19 cellular contexts compared by ENCODE assay signal in genomic region chr9:135983745-135984710, GRCh38.
"Had no signal": no experiment of that assay in that cellular context is flagged by ENCODE, and none has a peak within 500 bp of the region (broad histone marks: within the 10 kb centered on the region; RNA-seq: fewer than 3 reads in every experiment).

No MANE protein-coding gene starts in this region.

- DNase-seq: activated CD4-positive, alpha-beta T cell treated with anti-CD3 and anti-CD28 coated beads, Interleukin-2, amount 50 U/mL, for 1 hour; activated CD4-positive, CD25-positive, alpha-beta regulatory T cell treated with anti-CD3 and anti-CD28 coated beads, Interleukin-2, amount 50 U/mL, for 72 hours; activated CD8-positive, alpha-beta memory T cell treated with anti-CD3 and anti-CD28 coated beads, Interleukin-2, amount 50 U/mL, for 4 hours; activated naive CD4-positive, alpha-beta T cell treated with anti-CD3 and anti-CD28 coated beads for 36 hours; activated T-cell treated with anti-CD3 and anti-CD28 coated beads, Interleukin-2, amount 50 U/mL, for 4 hours; aorta; cerebellar nuclear complex; cortex of kidney; effector CD4-positive, alpha-beta T cell; heart left ventricle; left ventricle myocardium inferior; naive B cell; stimulated activated naive CD8-positive, alpha-beta T cell treated with anti-CD3 and anti-CD28 coated beads, Interleukin-15, Interleukin-2, amounts not matched to agents 100 U/mL and 50 U/mL, for 24 hours; transverse colon; uterus had no signal

- H3K4me3 ChIP-seq: gastroesophageal sphincter, heart left ventricle, left ventricle myocardium inferior, prostate gland, right atrium auricular region, suprapubic skin, transverse colon, uterus had no signal

- H3K27ac ChIP-seq: gastroesophageal sphincter, heart left ventricle, left ventricle myocardium inferior, prostate gland, right atrium auricular region, suprapubic skin, transverse colon, uterus had no signal

- H3K9me3 ChIP-seq: gastroesophageal sphincter, heart left ventricle, left ventricle myocardium inferior, prostate gland, right atrium auricular region, suprapubic skin, transverse colon, uterus had no signal

- H3K27me3 ChIP-seq: right atrium auricular region, uterus had no signal

- H3K4me1 ChIP-seq: prostate gland, uterus had no signal

- ATAC-seq: activated T-cell treated with anti-CD3 and anti-CD28 coated beads, Interleukin-2, amount 50 U/mL, for 4 hours; gastroesophageal sphincter; heart left ventricle; stimulated activated naive CD8-positive, alpha-beta T cell treated with anti-CD3 and anti-CD28 coated beads, Interleukin-15, Interleukin-2, amounts not matched to agents 100 U/mL and 50 U/mL, for 24 hours had no signal

- H3K36me3 ChIP-seq: gastroesophageal sphincter, heart left ventricle, left ventricle myocardium inferior, prostate gland, right atrium auricular region, suprapubic skin, transverse colon, uterus had no signal
